ENCODE assay signal across 14 cellular contexts in genomic region chrX:25442501-25442900, GRCh38.
A peak's percentile ranks its signal among the peaks of the same experiment; 100 is the strongest.
DNase-seq lines count a peak whose midpoint lies in the region; ATAC-seq, FAIRE-seq and TF ChIP-seq lines count a peak whose summit lies in the region.
"Had no signal": no experiment of that assay in that cellular context is flagged by ENCODE, and none has a peak within 500 bp of the region (broad histone marks: within the 10 kb centered on the region; RNA-seq: fewer than 3 reads in every experiment).

No MANE protein-coding gene starts in this region.

- H3K27me3 ChIP-seq in adipocyte (replicated peaks; ENCODE audit: control insufficient read depth, insufficient read depth, low read length) (peaks cover 6% of the 10 kb centered on the region), mesendoderm (ENCODE audit: insufficient read depth, low read length, poor library complexity) (no peaks in the 10 kb centered on the region)

- no peak overlapping the region for H3K27ac ChIP-seq in mesendoderm (ENCODE audit: low read depth, low read length)
- H3K27ac ChIP-seq: lower lobe of right lung had no signal

- no peak overlapping the region for H2BK15ac ChIP-seq in mesendoderm (replicated peaks; ENCODE audit: low read depth)

- H3K4me3 ChIP-seq in LNCaP clone FGC (ENCODE audit: low read depth, low read length) (no peak overlapping the region), adipocyte (ENCODE audit: low read length) (no peak overlapping the region), mesendoderm (ENCODE audit: low read length) (no peak overlapping the region)
- H3K4me3 ChIP-seq: lower lobe of right lung had no signal

- WGBS in mesendoderm (ENCODE audit: extremely low coverage, insufficient coverage, low lambda C conversion rate): no CpG with 5 or more reads among the region's 5 CpGs

- H2BK5ac ChIP-seq in mesendoderm (ENCODE audit: low read length): no peak overlapping the region

- no peak overlapping the region for H3K4me2 ChIP-seq in mesendoderm (ENCODE audit: low read length)

- H3K36me3 ChIP-seq in adipocyte (ENCODE audit: control insufficient read depth, insufficient read depth, low read length, severe bottlenecking): no peaks in the 10 kb centered on the region
- no peaks in the 10 kb centered on the region for H3K36me3 ChIP-seq in mesendoderm (ENCODE audit: control insufficient read depth, insufficient read depth, low read length)
- H3K36me3 ChIP-seq: lower lobe of right lung had no signal

- ATAC-seq in GM18867 (IDR thresholded peaks at IDR 0.05; ENCODE audit: unreplicated experiment): no peak
- no peak for ATAC-seq in HG03457 (IDR thresholded peaks at IDR 0.05; ENCODE audit: unreplicated experiment)
- no peak for ATAC-seq in GM18868 (IDR thresholded peaks at IDR 0.05; ENCODE audit: unreplicated experiment)
- ATAC-seq: lower lobe of right lung had no signal

- FAIRE-seq in D721Med (lab: Jason Lieb, UNC): peak; percentile 64
- FAIRE-seq: endothelial cell of umbilical vein had no signal

- H3K4me1 ChIP-seq in adipocyte (ENCODE audit: control insufficient read depth, insufficient read depth, low read length) (no peaks in the 10 kb centered on the region), mesendoderm (ENCODE audit: control insufficient read depth, low read depth, low read length) (no peaks in the 10 kb centered on the region)
- H3K4me1 ChIP-seq: lower lobe of right lung had no signal

- no peaks in the 10 kb centered on the region for H3K79me2 ChIP-seq in mesendoderm (ENCODE audit: control insufficient read depth, insufficient read depth, low read length)

- H4K8ac ChIP-seq in mesendoderm (ENCODE audit: low read depth, low read length): no peak overlapping the region

- no peak overlapping the region for H2BK120ac ChIP-seq in mesendoderm (ENCODE audit: low read depth, low read length)

- H2AK5ac ChIP-seq in mesendoderm (ENCODE audit: low read length): no peak overlapping the region

- no peak overlapping the region for H3K23ac ChIP-seq in mesendoderm (ENCODE audit: low read length)

- no peaks in the 10 kb centered on the region for H3K79me1 ChIP-seq in mesendoderm (ENCODE audit: low read length)

- DNase-seq in D721Med (ENCODE audit: insufficient read length, low spot score): no peak
- no peak for DNase-seq in LNCaP clone FGC (ENCODE audit: low read depth)
- DNase-seq in adipocyte (ENCODE audit: low read depth): peak; percentile 0
- peak; percentile 4 for DNase-seq in mesendoderm
- DNase-seq in KBM-7: no peak
- DNase-seq: activated naive CD4-positive, alpha-beta T cell; Karpas-422; lower lobe of right lung; SHP77 treated with DMSO at 0.1 percent for 48 hours; substantia nigra had no signal

- peak; percentile 44 for TF ChIP-seq CTCF in D721Med (IDR thresholded peaks at IDR 0.05; ENCODE audit: insufficient read depth, missing control alignments)
- peak; percentile 57 for TF ChIP-seq CTCF in LNCaP clone FGC (IDR thresholded peaks at IDR 0.05; ENCODE audit: control insufficient read depth, extremely low read depth, insufficient read depth)

- no peak overlapping the region for H3K4ac ChIP-seq in mesendoderm (ENCODE audit: low read depth, low read length)

- no peak overlapping the region for H3K18ac ChIP-seq in mesendoderm (ENCODE audit: low read length)

- in situ Hi-C loops in KBM-7 (cut with MboI; ENCODE audit: low pct_unique_long_range_greater_than_20kb, low sequenced_read_pairs): no loop called here

- H3K9me3 ChIP-seq in adipocyte (ENCODE audit: control insufficient read depth, low read length): no peaks in the 10 kb centered on the region
- H3K9me3 ChIP-seq: lower lobe of right lung had no signal

- no peak overlapping the region for H3K56ac ChIP-seq in mesendoderm (ENCODE audit: low read length)

- no peak overlapping the region for H4K5ac ChIP-seq in mesendoderm (ENCODE audit: low read length)

- H3K9ac ChIP-seq in adipocyte (ENCODE audit: low read length): no peak overlapping the region
- no peak overlapping the region for H3K9ac ChIP-seq in mesendoderm (ENCODE audit: low read length)

Comparison
In these comparisons a context has a peak if more than half of its experiments do, and no peak if none do; other contexts are left out.
1. DNase-seq: peak in adipocyte (single experiment) and mesendoderm (single experiment); none in D721Med (single experiment), LNCaP clone FGC (single experiment) and KBM-7 (single experiment).